ENCODE assay signal across 29 cellular contexts in the genomic region with DNA sequence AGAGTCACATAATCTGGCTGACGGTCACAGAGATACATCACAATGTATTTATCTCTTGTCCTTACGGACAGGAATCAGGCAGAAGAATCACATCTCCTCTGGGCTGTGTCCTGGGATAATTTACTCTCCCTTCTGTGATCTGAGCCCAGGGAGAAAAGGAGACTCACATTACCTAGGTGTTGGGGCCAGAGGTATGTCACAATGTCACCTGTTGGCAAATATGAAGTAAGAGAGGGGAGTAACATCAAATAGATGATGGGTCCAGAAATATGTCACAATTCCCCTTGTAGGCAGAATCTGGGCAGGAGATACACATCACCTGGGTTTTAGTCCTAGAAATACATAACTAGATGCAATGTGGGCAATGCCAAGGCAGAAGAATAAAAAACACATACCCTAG.
"Had no signal": no experiment of that assay in that cellular context is flagged by ENCODE, and none has a peak within 500 bp of the region (broad histone marks: within the 10 kb centered on the region; RNA-seq: fewer than 3 reads in every experiment).

No MANE protein-coding gene starts in this region.

- DNase-seq: activated effector memory CD4-positive, alpha-beta T cell treated with anti-CD3 and anti-CD28 coated beads, Interleukin-2, amount 50 U/mL, for 16 hours; activated effector memory CD4-positive, alpha-beta T cell treated with Interleukin-2 at 50 U/mL for 16 hours; activated gamma-delta T cell; activated gamma-delta T cell treated with Interleukin-2 at 50 U/mL for 16 hours; activated naive CD4-positive, alpha-beta T cell; activated naive CD4-positive, alpha-beta T cell treated with anti-CD3 and anti-CD28 coated beads for 36 hours; activated naive CD4-positive, alpha-beta T cell treated with anti-CD3 and anti-CD28 coated beads, Interleukin-2, amount 10 ng/mL, durations not matched to agents 7 days and 5 days; activated naive CD4-positive, alpha-beta T cell treated with anti-CD3 and anti-CD28 coated beads, Interleukin-2, amount 50 U/mL, for 16 hours; activated naive CD4-positive, alpha-beta T cell treated with Interleukin-2 at 50 U/mL for 16 hours; activated naive CD8-positive, alpha-beta T cell treated with anti-CD3 and anti-CD28 coated beads for 36 hours; activated naive CD8-positive, alpha-beta T cell treated with anti-CD3 and anti-CD28 coated beads, Interleukin-2, amount 10 ng/mL, durations not matched to agents 7 days and 5 days; activated naive CD8-positive, alpha-beta T cell treated with anti-CD3 and anti-CD28 coated beads, Interleukin-2, amount 50 U/mL, for 24 hours; activated T-cell treated with anti-CD3 and anti-CD28 coated beads, Interleukin-2, amount 50 U/mL, for 1 hour; activated T-cell treated with anti-CD3 and anti-CD28 coated beads, Interleukin-2, amount 50 U/mL, for 24 hours; activated T-cell treated with anti-CD3 and anti-CD28 coated beads, Interleukin-2, amount 50 U/mL, for 4 hours; activated T-cell treated with anti-CD3 and anti-CD28 coated beads, Interleukin-2, amount 50 U/mL, for 48 hours; activated T-cell treated with anti-CD3 and anti-CD28 coated beads, Interleukin-2, amount 50 U/mL, for 72 hours; adrenal gland; amniotic stem cell; amygdala; anterior cingulate cortex; aorta; body of pancreas; brain microvascular endothelial cell; caudate nucleus; central memory CD4-positive, alpha-beta T cell; cerebellar nuclear complex had no signal

- ATAC-seq: activated naive CD4-positive, alpha-beta T cell treated with anti-CD3 and anti-CD28 coated beads, Interleukin-2, amount 50 U/mL, for 72 hours; activated naive CD8-positive, alpha-beta T cell treated with anti-CD3 and anti-CD28 coated beads, Interleukin-2, amount 50 U/mL, for 24 hours; activated T-cell treated with anti-CD3 and anti-CD28 coated beads, Interleukin-2, amount 50 U/mL, for 4 hours; activated T-cell treated with anti-CD3 and anti-CD28 coated beads, Interleukin-2, amount 50 U/mL, for 72 hours; activated T-helper 17 cell treated with anti-CD3 and anti-CD28 coated beads, Interleukin-2, amount 50 U/mL, for 72 hours; body of pancreas had no signal
